Comparison of ENCODE assay signal across 22 cellular contexts in genomic region chr5:116564756-116565593, GRCh38. TPM values are rescaled to one million over a fixed set of nuclear protein-coding genes. Genes with fewer than 3 reads are reported as not detected.
DNase-seq lines count a peak whose midpoint lies in the region; TF ChIP-seq lines count a peak whose summit lies in the region.
"Had no signal": no experiment of that assay in that cellular context is flagged by ENCODE, and none has a peak within 500 bp of the region (broad histone marks: within the 10 kb centered on the region; RNA-seq: fewer than 3 reads in every experiment).

No MANE protein-coding gene starts in this region.

- H3K27me3 ChIP-seq in mesendoderm (ENCODE audit: insufficient read depth, low read length, poor library complexity) (no peaks in the 10 kb centered on the region), smooth muscle cell (ENCODE audit: low read depth) (no peaks in the 10 kb centered on the region)
- H3K27me3 ChIP-seq: SJCRH30, tibial nerve had no signal

- no peak overlapping the region for H3K4me2 ChIP-seq in mesendoderm (ENCODE audit: low read length)
- H3K4me2 ChIP-seq in smooth muscle cell = peak overlapping the region; percentile 63

- peak overlapping the region; percentile 31 to 70 (median 58) for H3K4me3 Mint-ChIP-seq in brain
- H3K4me3 Mint-ChIP-seq: activated B cell treated with CpG ODN at 0.5 μM for 24 hours; activated T-cell treated with anti-CD3 and anti-CD28 coated beads, Interleukin-2, amount 50 U/mL, for 4 hours; stimulated activated naive CD8-positive, alpha-beta T cell treated with anti-CD3 and anti-CD28 coated beads, Interleukin-15, Interleukin-2, amounts not matched to agents 100 ng/mL and 50 ng/mL, for 24 hours had no signal

- no peak overlapping the region for H4K5ac ChIP-seq in mesendoderm (ENCODE audit: low read length)

- no peak overlapping the region for H3K23ac ChIP-seq in mesendoderm (ENCODE audit: low read length)

- no peak overlapping the region for H2BK5ac ChIP-seq in mesendoderm (ENCODE audit: low read length)

- peaks cover 96% of the 10 kb centered on the region for H3K79me2 ChIP-seq in mesendoderm (ENCODE audit: control insufficient read depth, insufficient read depth, low read length)
- peaks cover 96% of the 10 kb centered on the region for H3K79me2 ChIP-seq in smooth muscle cell (ENCODE audit: low read depth)

- POLR2A ChIA-PET in HEK293 (lab: Yijun Ruan, JAX) = no interaction called here

- H3F3A ChIP-seq in smooth muscle cell (ENCODE audit: low read depth) = no peaks in the 10 kb centered on the region

- no peak overlapping the region for H3K4me3 ChIP-seq in HEK293 (ENCODE audit: low read depth, low read length)
- H3K4me3 ChIP-seq in mesendoderm (ENCODE audit: low read length) = no peak overlapping the region
- no peak overlapping the region for H3K4me3 ChIP-seq in smooth muscle cell
- H3K4me3 ChIP-seq: lower lobe of right lung, prostate gland, SJCRH30 had no signal

- CTCF ChIA-PET in HEK293 (lab: Yijun Ruan, JAX) = no interaction called here

- H3K4ac ChIP-seq in mesendoderm (ENCODE audit: low read depth, low read length) = no peak overlapping the region

- peaks cover 0 to 2% (median 0%) of the 10 kb centered on the region in 5 experiments for H3K9me3 Mint-ChIP-seq in brain
- H3K9me3 Mint-ChIP-seq: activated B cell treated with CpG ODN at 0.5 μM for 24 hours; activated T-cell treated with anti-CD3 and anti-CD28 coated beads, Interleukin-2, amount 50 U/mL, for 4 hours; stimulated activated naive CD8-positive, alpha-beta T cell treated with anti-CD3 and anti-CD28 coated beads, Interleukin-15, Interleukin-2, amounts not matched to agents 100 ng/mL and 50 ng/mL, for 24 hours had no signal

- peaks cover 4% of the 10 kb centered on the region for H4K20me1 ChIP-seq in smooth muscle cell (ENCODE audit: low read depth)

- peak overlapping the region; percentile 76 for H3K18ac ChIP-seq in mesendoderm (ENCODE audit: low read length)

- H3K9ac ChIP-seq in mesendoderm (ENCODE audit: low read length) (no peak overlapping the region), smooth muscle cell (ENCODE audit: low read depth) (no peak overlapping the region)

- DNase-seq in mesendoderm (peak; percentile 61), smooth muscle cell (lab: John Stamatoyannopoulos, UW; ENCODE audit: unreplicated experiment) (no peak), foreskin melanocyte (no peak), NCI-H1436 (lab: John Stamatoyannopoulos, UW) (no peak)
- DNase-seq in stimulated activated CD4-positive, alpha-beta T cell treated with anti-CD3 and anti-CD28 coated beads, Interleukin-12 subunit alpha, Interleukin-12 subunit beta, amount 100 ng/mL, for 4 hours = no peak
- DNase-seq: activated B cell treated with CpG ODN at 0.5 μM for 24 hours; activated CD4-positive, alpha-beta T cell treated with anti-CD3 and anti-CD28 coated beads, Interleukin-2, amount 50 U/mL, for 1 hour; activated naive CD4-positive, alpha-beta T cell; activated T-cell treated with anti-CD3 and anti-CD28 coated beads, Interleukin-2, amount 50 U/mL, for 4 hours; head of caudate nucleus; IMR-90; lower lobe of right lung; NCI-H187; SJCRH30; T1000 had no signal

- H3K36me3 Mint-ChIP-seq in brain = peaks cover 48% of the 10 kb centered on the region

- no peak overlapping the region for H2AFZ ChIP-seq in smooth muscle cell (ENCODE audit: low read depth)

- no peaks in the 10 kb centered on the region for H3K27me3 Mint-ChIP-seq in brain

- TF ChIP-seq CTCF in HEK293 (tag by site-specific recombination; IDR thresholded peaks at IDR 0.05) (no peak), brain (conservative IDR thresholded peaks at IDR 0.05) (no peak), smooth muscle cell (IDR thresholded peaks at IDR 0.05; ENCODE audit: borderline replicate concordance, insufficient read depth, poor library complexity, severe bottlenecking) (no peak)

- no peak overlapping the region for H4K8ac ChIP-seq in mesendoderm (ENCODE audit: low read depth, low read length)

- WGBS in mesendoderm (ENCODE audit: extremely low coverage, insufficient coverage, low lambda C conversion rate) = no CpG with 5 or more reads among the region's 9 CpGs
- WGBS in smooth muscle cell (ENCODE audit: low lambda C conversion rate) = 47% methylated on average over 9 of the region's 9 CpGs

- H3K56ac ChIP-seq in mesendoderm (ENCODE audit: low read length) = peak overlapping the region; percentile 6

- H3K36me3 ChIP-seq in HEK293 (ENCODE audit: control insufficient read depth in 2 of 2, insufficient read depth in 1 of 2, low read length in 2 of 2) (no peaks in the 10 kb centered on the region), mesendoderm (ENCODE audit: control insufficient read depth, insufficient read depth, low read length) (peaks cover 2% of the 10 kb centered on the region), smooth muscle cell (ENCODE audit: low read depth) (no peaks in the 10 kb centered on the region)
- H3K36me3 ChIP-seq: lower lobe of right lung, prostate gland, tibial nerve had no signal

- no peak overlapping the region for H2BK15ac ChIP-seq in mesendoderm (replicated peaks; ENCODE audit: low read depth)

- peaks cover 97% of the 10 kb centered on the region for H3K4me1 Mint-ChIP-seq in brain

- H3K4me1 ChIP-seq in HEK293 (ENCODE audit: control insufficient read depth, insufficient read depth, low read length) = peaks cover 27% of the 10 kb centered on the region
- H3K4me1 ChIP-seq in mesendoderm (ENCODE audit: control insufficient read depth, low read depth, low read length) = peaks cover 29% of the 10 kb centered on the region
- H3K4me1 ChIP-seq in smooth muscle cell (ENCODE audit: low read depth) = peaks cover 57% of the 10 kb centered on the region
- H3K4me1 ChIP-seq: prostate gland had no signal

- peak overlapping the region; percentile 23 to 83 (median 33) for H3K27ac Mint-ChIP-seq in brain
- H3K27ac Mint-ChIP-seq: activated B cell treated with CpG ODN at 0.5 μM for 24 hours; stimulated activated naive CD8-positive, alpha-beta T cell treated with anti-CD3 and anti-CD28 coated beads, Interleukin-15, Interleukin-2, amounts not matched to agents 100 ng/mL and 50 ng/mL, for 24 hours had no signal

- H2AK5ac ChIP-seq in mesendoderm (ENCODE audit: low read length) = no peak overlapping the region

- H3K79me1 ChIP-seq in mesendoderm (ENCODE audit: low read length) = no peaks in the 10 kb centered on the region

- no peaks in the 10 kb centered on the region for H3K9me3 ChIP-seq in HEK293 (ENCODE audit: control insufficient read depth, insufficient read depth, low read depth, low read length)
- H3K9me3 ChIP-seq in smooth muscle cell (replicated peaks; ENCODE audit: low read depth) = no peaks in the 10 kb centered on the region
- H3K9me3 ChIP-seq: lower lobe of right lung, prostate gland, SJCRH30, tibial nerve had no signal

- no peak overlapping the region for H2BK120ac ChIP-seq in mesendoderm (ENCODE audit: low read depth, low read length)

- H3K27ac ChIP-seq in HEK293 (ENCODE audit: extremely low read depth, low read depth, low read length) (no peak overlapping the region), mesendoderm (ENCODE audit: low read depth, low read length) (no peak overlapping the region), smooth muscle cell (ENCODE audit: low read depth) (no peak overlapping the region)
- H3K27ac ChIP-seq: C4-2B, HL-60, lower lobe of right lung, prostate gland, SJCRH30 had no signal

TF ChIP-seq in HEK293, 187 proteins besides CTCF, POLR2A, EP300 and RAD21 (continues in another document):
- TF ChIP-seq KLF16 (tag by site-specific recombination; IDR thresholded peaks at IDR 0.05) = no peak
- TF ChIP-seq ZBTB10 (tag by site-specific recombination; IDR thresholded peaks at IDR 0.05) = no peak
- no peak for TF ChIP-seq ZNF214 (tag by site-specific recombination; IDR thresholded peaks at IDR 0.05; ENCODE audit: borderline replicate concordance)
- TF ChIP-seq ZNF132 (tag by site-specific recombination; IDR thresholded peaks at IDR 0.05; ENCODE audit: borderline replicate concordance) = no peak
- peak; percentile 68 for TF ChIP-seq SP7 (tag by site-specific recombination; IDR thresholded peaks at IDR 0.05)
- TF ChIP-seq ZSCAN4 (tag by site-specific recombination; IDR thresholded peaks at IDR 0.05) = no peak
- no peak for TF ChIP-seq ZNF174 (tag by site-specific recombination; IDR thresholded peaks at IDR 0.05)
- no peak for TF ChIP-seq ZNF837 (tag by site-specific recombination; IDR thresholded peaks at IDR 0.05)

RNA-seq across cellular contexts. Expression of gene SEMA6A, which starts 9.6 kb away (rescaled TPM):
- 34.2 TPM for polyA plus RNA-seq in brain (ENCODE audit: insufficient read depth, low read depth, low replicate concordance)
- 325 TPM for polyA plus RNA-seq in mesendoderm (2013, experiment 1 of 2)
- polyA plus RNA-seq in mesendoderm (2013, experiment 2 of 2) = 338 TPM
- 9.9 and 12.9 TPM in 2 replicates for total RNA-seq in smooth muscle cell
- 6.3 and 12.0 TPM in 2 replicates for polyA plus RNA-seq in smooth muscle cell
